1 cellular context compared by ENCODE assay signal in the genomic region with DNA sequence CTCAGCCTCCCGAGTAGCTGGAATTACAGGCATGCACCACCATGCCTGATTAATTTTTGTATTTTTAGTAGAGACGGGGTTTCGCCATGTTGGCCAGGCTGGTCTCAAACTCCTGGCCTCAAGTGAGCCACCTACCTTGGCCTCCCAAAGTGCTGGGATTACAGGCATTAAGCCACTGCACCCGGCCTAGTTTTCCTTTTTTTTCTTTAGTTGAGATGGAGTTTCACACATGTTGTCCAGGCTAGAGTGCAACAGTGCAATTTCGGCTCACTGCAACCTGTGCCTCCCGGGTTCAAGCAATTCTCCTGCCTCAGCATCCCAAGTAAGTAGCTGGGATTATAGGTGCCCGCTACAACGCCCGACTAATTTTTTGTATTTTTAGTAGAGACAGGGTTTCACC. TPM values are rescaled to one million over a fixed set of nuclear protein-coding genes. Genes with fewer than 3 reads are reported as not detected.
"Had no signal": no experiment of that assay in that cellular context is flagged by ENCODE, and none has a peak within 500 bp of the region (broad histone marks: within the 10 kb centered on the region; RNA-seq: fewer than 3 reads in every experiment).

No MANE protein-coding gene starts in this region.

RNA-seq across cellular contexts. Expression of gene SLC16A5, which starts 50.0 kb away (rescaled TPM):
- total RNA-seq: OCI-LY7 had no signal
